Comparison of ENCODE assay signal across 23 cellular contexts in the genomic region with DNA sequence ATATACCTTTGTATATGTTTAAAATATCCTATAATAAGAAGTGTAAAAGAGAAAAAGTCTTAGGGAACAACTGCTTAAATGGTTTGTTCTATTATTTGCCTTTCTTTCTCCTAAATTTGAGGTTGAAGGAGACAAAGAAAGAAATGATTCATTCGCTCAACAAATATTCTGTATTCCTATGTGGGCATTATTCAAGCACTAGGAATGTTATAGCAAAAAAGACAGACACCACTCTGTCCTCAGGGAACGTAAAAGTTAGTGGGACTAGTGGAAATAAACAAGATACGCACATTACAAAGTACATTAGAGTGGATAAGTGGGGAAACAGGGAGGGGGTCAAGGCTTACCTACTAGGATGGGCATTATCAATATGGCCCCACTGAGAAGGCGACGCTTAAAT.
A peak's percentile ranks its signal among the peaks of the same experiment; 100 is the strongest.
DNase-seq lines count a peak whose midpoint lies in the region; ATAC-seq and TF ChIP-seq lines count a peak whose summit lies in the region.
"Had no signal": no experiment of that assay in that cellular context is flagged by ENCODE, and none has a peak within 500 bp of the region (broad histone marks: within the 10 kb centered on the region; RNA-seq: fewer than 3 reads in every experiment).

No MANE protein-coding gene starts in this region.

- no peaks in the 10 kb centered on the region for H3K9me3 ChIP-seq in IMR-90 (ENCODE audit: control insufficient read depth, insufficient read depth, low read length)
- H3K9me3 ChIP-seq: right lobe of liver had no signal

- peaks cover 20 to 71% of the 10 kb centered on the region in 2 experiments for H3K79me1 ChIP-seq in IMR-90 (ENCODE audit: low read depth in 1 of 2, low read length in 2 of 2)

- no peak overlapping the region for H2AFZ ChIP-seq in IMR-90 (replicated peaks; ENCODE audit: low read length, poor library complexity)

- peak; percentile 22 for DNase-seq in COLO829 (ENCODE audit: low spot score)
- DNase-seq in IMR-90, result peak; percentile 59
- peak; percentile 76 for DNase-seq in astrocyte of the spinal cord (ENCODE audit: low read depth, low spot score)
- DNase-seq in myocyte (ENCODE audit: low read depth), result peak; percentile 38
- no peak for DNase-seq in NCI-H1436 (lab: John Stamatoyannopoulos, UW)
- no peak for DNase-seq in globus pallidus (ENCODE audit: low spot score)
- DNase-seq in iPS-NIHi7 (ENCODE audit: extremely low spot score), result no peak
- DNase-seq: activated CD4-positive, alpha-beta T cell treated with anti-CD3 and anti-CD28 coated beads for 4 hours; activated effector memory CD4-positive, alpha-beta T cell treated with anti-CD3 and anti-CD28 coated beads, Interleukin-2, amount 50 U/mL, for 16 hours; activated naive CD8-positive, alpha-beta T cell treated with anti-CD3 and anti-CD28 coated beads, Interleukin-2, amount 50 U/mL, for 24 hours; CD8-positive, alpha-beta memory T cell; DMS79 treated with DMSO at 0.1 percent for 48 hours; hypothalamus; kidney glomerular epithelial cell; natural killer cell; NCI-H2171; NCI-H526 treated with DMSO at 0.1 percent for 48 hours; right lobe of liver; SHP77; stimulated activated naive CD4-positive, alpha-beta T cell; T-helper 1 cell had no signal

- TF ChIP-seq RAD21 in IMR-90 (IDR thresholded peaks at IDR 0.05; ENCODE audit: low read length), result no peak

- CTCF ChIA-PET in IMR-90 (lab: Yijun Ruan, JAX), result no interaction called here

- H3K9me1 ChIP-seq in IMR-90 (ENCODE audit: insufficient read depth, low read length), result peaks cover 10% of the 10 kb centered on the region

- TF ChIP-seq CTCF in IMR-90 (conservative IDR thresholded peaks at IDR 0.05; ENCODE audit: low read depth, low read length) (no peak), astrocyte of the spinal cord (IDR thresholded peaks at IDR 0.05; ENCODE audit: low read depth, low read length) (no peak)

- POLR2A ChIA-PET in IMR-90 (lab: Charles Lee; ENCODE audit: unreplicated experiment), result no interaction called here

- H3K36me3 ChIP-seq in IMR-90 (ENCODE audit: control insufficient read depth, insufficient read depth, low read length), result peaks cover 9% of the 10 kb centered on the region
- H3K36me3 ChIP-seq: cardiac muscle cell had no signal

- no peak overlapping the region for H3K56ac ChIP-seq in IMR-90 (ENCODE audit: extremely low read depth, insufficient read depth, low read length)

- peaks cover 26% of the 10 kb centered on the region; the same call in 1 of the 2 replicates for H4K20me1 ChIP-seq in IMR-90 (ENCODE audit: insufficient read depth, low read length)

- peak overlapping the region; percentile 74; the same call in 1 of the 2 replicates for H2BK20ac ChIP-seq in IMR-90 (ENCODE audit: low read depth, low read length)

- H3K4me3 ChIP-seq in IMR-90 (ENCODE audit: insufficient read depth, low read depth, low read length) (no peak overlapping the region), astrocyte of the spinal cord (ENCODE audit: low read depth, low read length) (no peak overlapping the region)
- H3K4me3 ChIP-seq: cardiac muscle cell, right lobe of liver had no signal

- no peak overlapping the region for H3K18ac ChIP-seq in IMR-90 (ENCODE audit: low read depth, low read length)

- H4K91ac ChIP-seq in IMR-90 (ENCODE audit: insufficient read depth, low read depth, low read length), result no peak overlapping the region

- peak overlapping the region; percentile 42; the same call in 1 of the 3 replicates for H2BK15ac ChIP-seq in IMR-90 (ENCODE audit: low read depth, low read length)

- peak overlapping the region; percentile 66 for H2BK5ac ChIP-seq in IMR-90 (ENCODE audit: low read depth, low read length, poor library complexity, severe bottlenecking)

- 100% methylated on average over 2 of the region's 5 CpGs; no CpG with 5 or more reads in 1 of the 2 experiments for WGBS in IMR-90 (ENCODE audit: extremely low coverage in 2 of 2, insufficient read length in 1 of 2), 2 experiments

- in situ Hi-C loops in IMR-90 (cut with MboI; ENCODE audit: low sequenced_read_pairs), result no loop called here
- in situ Hi-C loops in astrocyte of the spinal cord (cut with HindIII; ENCODE audit: low sequenced_read_pairs), result no loop called here

- H3K27me3 ChIP-seq in IMR-90 (ENCODE audit: control insufficient read depth, insufficient read depth, low read length), result no peaks in the 10 kb centered on the region
- H3K27me3 ChIP-seq: cardiac muscle cell, right lobe of liver had no signal

- H4K8ac ChIP-seq in IMR-90 (ENCODE audit: low read depth in 2 of 2, low read length in 2 of 2), result peak overlapping the region in 1 of 2 experiments; percentile 73; a peak in 1 of 4 replicates

- 0 out of 2 replicates have a peak overlapping the region, but pooled peaks have one; percentile 76 for H3K23ac ChIP-seq in IMR-90 (ENCODE audit: low read depth, low read length)

- no peak overlapping the region for H2AK9ac ChIP-seq in IMR-90 (replicated peaks; ENCODE audit: low read depth, low read length, poor library complexity)

- peak overlapping the region; percentile 60 for H3K14ac ChIP-seq in IMR-90 (replicated peaks; ENCODE audit: low read depth, low read length)

- intact Hi-C loops in IMR-90 (cut with micrococcal nuclease), result no loop called here

- BruUV-seq in IMR-90 (replicated peaks; lab: Mats Ljungman, UMichigan), result no TSS peak

- H3K27ac ChIP-seq in IMR-90 (ENCODE audit: insufficient read depth, low read length), result no peak overlapping the region
- H3K27ac ChIP-seq: cardiac muscle cell, right lobe of liver had no signal

- H2BK120ac ChIP-seq in IMR-90 (ENCODE audit: low read depth, low read length), result peak overlapping the region; percentile 70; the same call in 1 of the 2 replicates

- peak overlapping the region; percentile 80 for H3K4ac ChIP-seq in IMR-90 (ENCODE audit: low read depth, low read length)

- ATAC-seq in IMR-90 (ENCODE audit: low read depth), result peak; percentile 21; the same call in 1 of the 2 replicates
- no peak for ATAC-seq in GM19023 (IDR thresholded peaks at IDR 0.05; ENCODE audit: unreplicated experiment)
- ATAC-seq: activated naive CD8-positive, alpha-beta T cell treated with anti-CD3 and anti-CD28 coated beads, Interleukin-2, amount 50 U/mL, for 24 hours; natural killer cell; right lobe of liver had no signal

- H2AK5ac ChIP-seq in IMR-90 (ENCODE audit: low read depth, low read length), result no peak overlapping the region

- no peak overlapping the region for H3K4me2 ChIP-seq in IMR-90 (ENCODE audit: low read depth, low read length)

- H3K9ac ChIP-seq in IMR-90 (ENCODE audit: low read depth, low read length), result no peak overlapping the region

- H3K4me1 ChIP-seq in IMR-90 (ENCODE audit: control insufficient read depth, insufficient read depth, low read length), result peaks cover 18% of the 10 kb centered on the region
- H3K4me1 ChIP-seq: right lobe of liver had no signal

- dilution Hi-C loops in IMR-90 (cut with HindIII; ENCODE audit: low sequenced_read_pairs, unreplicated experiment), result no loop called here

- no peak for TF ChIP-seq POLR2A in IMR-90 (IDR thresholded peaks at IDR 0.05; ENCODE audit: low read depth, low read length)

- no peak overlapping the region for H4K5ac ChIP-seq in IMR-90 (ENCODE audit: low read depth, low read length)

TF ChIP-seq in IMR-90, 13 proteins besides CTCF, POLR2A, EP300 and RAD21:
- no peak for TF ChIP-seq MXI1 (IDR thresholded peaks at IDR 0.05; ENCODE audit: borderline replicate concordance, low read depth, low read length)
- no peak for TF ChIP-seq BHLHE40 (IDR thresholded peaks at IDR 0.05; ENCODE audit: low read depth, low read length)
- TF ChIP-seq MAFK (IDR thresholded peaks at IDR 0.05; ENCODE audit: low read depth, low read length), result no peak
- TF ChIP-seq SMC3 (IDR thresholded peaks at IDR 0.05; ENCODE audit: low read depth, low read length), result no peak
- TF ChIP-seq MAZ (IDR thresholded peaks at IDR 0.05; ENCODE audit: borderline replicate concordance, low read depth, low read length), result no peak
- TF ChIP-seq FOS (IDR thresholded peaks at IDR 0.05; ENCODE audit: low read depth, low read length), result no peak
- TF ChIP-seq RCOR1 (IDR thresholded peaks at IDR 0.05; ENCODE audit: insufficient replicate concordance, low read length), result no peak

Comparison
In these comparisons a context has a peak if more than half of its experiments do, and no peak if none do; other contexts are left out.
1. DNase-seq: peak in COLO829 (single experiment), IMR-90 (single experiment), astrocyte of the spinal cord (single experiment) and myocyte (single experiment); none in NCI-H1436 (single experiment), globus pallidus (single experiment) and iPS-NIHi7 (single experiment).